Comparison of ENCODE assay signal across 8 cellular contexts in the genomic region with DNA sequence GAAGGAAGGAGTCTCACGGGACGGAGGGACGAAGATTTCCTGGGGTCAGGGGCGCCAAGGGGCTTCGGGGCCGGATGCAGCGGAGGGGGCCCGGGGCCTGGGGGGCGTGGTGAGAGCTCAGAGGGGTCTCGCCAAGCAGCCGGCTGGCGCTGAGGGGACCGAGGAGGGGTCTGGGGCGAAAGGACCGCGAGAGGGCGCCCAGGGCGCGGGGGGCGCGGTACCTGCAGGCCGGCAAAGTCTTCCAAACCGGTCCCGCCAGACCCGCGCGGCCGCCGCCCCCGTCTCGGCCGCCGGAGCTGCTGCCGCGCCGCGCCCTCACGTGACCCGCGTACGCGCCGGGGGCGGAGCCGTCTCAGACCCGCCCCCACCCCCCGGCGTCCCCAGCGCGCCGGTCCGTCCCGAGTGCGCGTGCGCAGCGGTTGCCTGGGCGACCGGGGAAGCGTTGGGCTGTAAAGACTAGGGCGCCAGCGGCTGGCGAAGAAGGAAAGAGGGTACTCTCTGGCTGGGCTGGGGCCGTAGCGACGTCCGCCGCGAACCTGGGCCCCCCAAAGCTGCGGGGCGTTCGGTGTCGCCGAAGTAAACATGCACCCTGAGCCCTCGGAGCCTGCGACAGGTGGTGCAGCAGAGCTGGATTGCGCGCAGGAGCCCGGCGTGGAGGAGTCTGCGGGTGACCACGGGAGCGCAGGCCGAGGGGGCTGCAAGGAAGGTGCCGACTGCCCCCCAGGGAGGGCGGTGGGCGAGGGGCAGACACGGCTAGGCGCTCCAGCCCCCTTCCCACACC. TPM values are rescaled to one million over a fixed set of nuclear protein-coding genes. Genes with fewer than 3 reads are reported as not detected.
DNase-seq lines count a peak whose midpoint lies in the region; ATAC-seq and TF ChIP-seq lines count a peak whose summit lies in the region.

DNAAF1 (plus strand) TSS at position 450 of the 781 bp plus-strand sequence; CDS start at position 583, 133 bp downstream.
HSDL1 (minus strand) TSS at position 319 of the 781 bp plus-strand sequence. CDS start 13,856 bp downstream, outside the sequence.

- H3K4me1 Mint-ChIP-seq in activated CD4-positive, alpha-beta T cell treated with anti-CD3 and anti-CD28 coated beads, Interleukin-2, amount 10 ng/mL, durations not matched to agents 7 days and 5 days: peaks cover 15% of the 10 kb centered on the region

- H3K27ac Mint-ChIP-seq in activated CD4-positive, alpha-beta T cell treated with anti-CD3 and anti-CD28 coated beads, Interleukin-2, amount 10 ng/mL, durations not matched to agents 7 days and 5 days: peak within 1 kb of the TSS; percentile 80

- POLR2A ChIA-PET in activated CD4-positive, alpha-beta T cell treated with anti-CD3 and anti-CD28 coated beads, Interleukin-2, amount 10 ng/mL, durations not matched to agents 7 days and 5 days (lab: Charles Lee): no interaction called here

- 0% methylated on average over 7 of the region's 89 CpGs for WGBS in right lobe of liver (ENCODE audit: insufficient coverage, low coverage, low lambda C conversion rate, missing lambda C conversion rate)

- H3K4me1 ChIP-seq in right lobe of liver: peaks cover 0 to 4% (median 0%) of the 10 kb centered on the region in 4 donors

- peak; percentile 93 for DNase-seq in Ammon's horn (ENCODE audit: low spot score)
- DNase-seq in NCI-H510A (lab: John Stamatoyannopoulos, UW): peak; percentile 76
- peak; percentile 92 for DNase-seq in activated CD4-positive, alpha-beta T cell treated with anti-CD3 and anti-CD28 coated beads, Interleukin-2, amount 10 ng/mL, durations not matched to agents 7 days and 5 days
- peak; percentile 92 for DNase-seq in dermis blood vessel endothelial cell
- DNase-seq in right lobe of liver: peak; percentile 91 to 94 (median 94)
- peak; percentile 94 to 97 for DNase-seq in stimulated activated CD4-positive, alpha-beta T cell treated with anti-CD3 and anti-CD28 coated beads, Interleukin-2, amount 100 ng/mL, for 48 hours

- peak; percentile 31 for TF ChIP-seq POLR2A in right lobe of liver (IDR thresholded peaks at IDR 0.05)

- no peaks in the 10 kb centered on the region for H3K9me3 ChIP-seq in right lobe of liver

- intact Hi-C loops in right lobe of liver (cut with DNase I): no loop called here

- CTCF ChIA-PET in activated CD4-positive, alpha-beta T cell treated with anti-CD3 and anti-CD28 coated beads, Interleukin-2, amount 10 ng/mL, durations not matched to agents 7 days and 5 days (lab: Charles Lee): interaction anchor here (0.7 to 2.3 kb wide), 3 partner anchors 11 to 42 kb away, joined by 3 to 12 read pairs (median 6); partner anchors contain the start of genes MBTPS1 and TAF1C

- peaks cover 6% of the 10 kb centered on the region for H3K27me3 Mint-ChIP-seq in activated CD4-positive, alpha-beta T cell treated with anti-CD3 and anti-CD28 coated beads, Interleukin-2, amount 10 ng/mL, durations not matched to agents 7 days and 5 days

- H3K36me3 Mint-ChIP-seq in activated CD4-positive, alpha-beta T cell treated with anti-CD3 and anti-CD28 coated beads, Interleukin-2, amount 10 ng/mL, durations not matched to agents 7 days and 5 days (ENCODE audit: low read depth): no peaks in the 10 kb centered on the region

- peak within 1 kb of the TSS; percentile 96 for H3K4me3 Mint-ChIP-seq in activated CD4-positive, alpha-beta T cell treated with anti-CD3 and anti-CD28 coated beads, Interleukin-2, amount 10 ng/mL, durations not matched to agents 7 days and 5 days

- H3K27me3 ChIP-seq in right lobe of liver: no peaks in the 10 kb centered on the region

- no peak for TF ChIP-seq CTCF in right lobe of liver (IDR thresholded peaks at IDR 0.05)

- H3K4me3 ChIP-seq in right lobe of liver: peak within 1 kb of the TSS; percentile 79 to 96 (median 87)

- no peaks in the 10 kb centered on the region for H3K9me3 Mint-ChIP-seq in activated CD4-positive, alpha-beta T cell treated with anti-CD3 and anti-CD28 coated beads, Interleukin-2, amount 10 ng/mL, durations not matched to agents 7 days and 5 days

- peak; percentile 83 for ATAC-seq in GM19023 (IDR thresholded peaks at IDR 0.05; ENCODE audit: unreplicated experiment)
- ATAC-seq in HG03175 (IDR thresholded peaks at IDR 0.05; ENCODE audit: unreplicated experiment): peak; percentile 87
- peak; percentile 92 to 98 (median 95) for ATAC-seq in right lobe of liver

- H3K36me3 ChIP-seq in right lobe of liver: no peaks in the 10 kb centered on the region

- H3K27ac ChIP-seq in right lobe of liver: peak within 1 kb of the TSS in 2 of 3 donors; percentile 56 to 75

RNA-seq across cellular contexts. Expression of gene DNAAF1, which starts in this region (rescaled TPM):
- total RNA-seq in activated CD4-positive, alpha-beta T cell treated with anti-CD3 and anti-CD28 coated beads, Interleukin-2, amount 10 ng/mL, durations not matched to agents 7 days and 5 days: under 1 TPM in 1 of 2 experiments, not detected in 1; 0.25 TPM
- total RNA-seq in dermis blood vessel endothelial cell (under 0.01 TPM in 1 of 2 replicates, not detected in the other), right lobe of liver (1 to 10 TPM in 3 of 6 experiments, under 1 TPM in 1, not detected in 2; 0.37 to 5.6 (median 2.1) TPM)

RNA-seq across cellular contexts. Expression of gene HSDL1, which starts in this region (rescaled TPM):
- total RNA-seq in activated CD4-positive, alpha-beta T cell treated with anti-CD3 and anti-CD28 coated beads, Interleukin-2, amount 10 ng/mL, durations not matched to agents 7 days and 5 days: 10 to 100 TPM in 1 of 2 experiments, 1 to 10 TPM in 1; 8.8 to 10.6 TPM
- total RNA-seq in dermis blood vessel endothelial cell (28.2 and 32.0 TPM in 2 replicates), right lobe of liver (1 to 10 TPM; 4.3 to 8.1 (median 6.2) TPM)

Comparison
In these comparisons a context has a peak if more than half of its experiments do, and no peak if none do; other contexts are left out.
1. Peak in every context shown above with its lines: DNase-seq, ATAC-seq, H3K4me3 ChIP-seq and H3K27ac ChIP-seq.